Comparison of ENCODE assay signal across 35 cellular contexts in the genomic region with DNA sequence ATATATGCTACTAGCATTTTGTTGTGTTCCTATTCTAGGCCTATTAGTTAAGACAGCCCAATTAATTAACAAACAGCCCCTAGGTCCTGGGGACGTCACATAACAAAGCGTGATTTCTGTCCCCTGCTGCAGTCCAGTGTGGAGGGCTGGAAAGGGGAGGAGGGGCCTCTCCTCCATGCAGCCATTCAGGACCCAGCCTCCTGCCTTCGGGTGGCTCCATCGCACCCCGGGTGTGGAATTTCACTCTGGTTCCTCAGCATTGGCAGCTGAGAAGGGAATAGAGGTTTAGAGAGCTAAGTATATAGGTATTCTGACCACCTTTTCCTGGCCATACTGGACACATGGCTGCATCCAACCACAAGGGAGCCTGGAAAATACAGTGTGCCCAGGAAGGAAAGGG. TPM values are rescaled to one million over a fixed set of nuclear protein-coding genes. Genes with fewer than 3 reads are reported as not detected.
"Had no signal": no experiment of that assay in that cellular context is flagged by ENCODE, and none has a peak within 500 bp of the region (broad histone marks: within the 10 kb centered on the region; RNA-seq: fewer than 3 reads in every experiment).

No MANE protein-coding gene starts in this region.

- H3K4me3 ChIP-seq: ascending aorta, breast epithelium, cardiac muscle cell, coronary artery, dorsolateral prefrontal cortex, esophagus muscularis mucosa, gastrocnemius medialis had no signal

- H3K27ac Mint-ChIP-seq: activated CD4-positive, alpha-beta memory T cell treated with anti-CD3 and anti-CD28 coated beads, Interleukin-2, amount 10 ng/mL, durations not matched to agents 7 days and 5 days; activated CD4-positive, alpha-beta T cell treated with anti-CD3 and anti-CD28 coated beads, Interleukin-2, amount 10 ng/mL, durations not matched to agents 7 days and 5 days; activated naive CD4-positive, alpha-beta T cell treated with anti-CD3 and anti-CD28 coated beads, Interleukin-2, amount 10 ng/mL, durations not matched to agents 7 days and 5 days; activated naive CD4-positive, alpha-beta T cell treated with anti-CD3 and anti-CD28 coated beads, Interleukin-2, amount 50 U/mL, for 72 hours; activated naive CD8-positive, alpha-beta T cell treated with anti-CD3 and anti-CD28 coated beads, Interleukin-2, amount 10 ng/mL, durations not matched to agents 7 days and 5 days; activated T-cell treated with anti-CD3 and anti-CD28 coated beads, Interleukin-2, amount 50 U/mL, for 24 hours; activated T-cell treated with anti-CD3 and anti-CD28 coated beads, Interleukin-2, amount 50 U/mL, for 72 hours; brain; dendritic cell treated with granulocyte-macrophage colony-stimulating factor and Interleukin-4, amounts not matched to agents 40 ng/mL and 50 ng/mL, for 4 days; T-helper 17 cell; T-helper 2 cell treated with Interferon-gamma antibody and Interleukin-4, amounts not matched to agents 5 μg/mL and 100 μg/mL, for 36 hours had no signal

- H3K27ac ChIP-seq: ascending aorta, breast epithelium, cardiac muscle cell, coronary artery, dorsolateral prefrontal cortex, esophagus muscularis mucosa, foreskin keratinocyte, gastrocnemius medialis, WERI-Rb-1 had no signal

- ATAC-seq: activated naive CD4-positive, alpha-beta T cell treated with anti-CD3 and anti-CD28 coated beads, Interleukin-2, amount 50 U/mL, for 72 hours; activated T-cell treated with anti-CD3 and anti-CD28 coated beads, Interleukin-2, amount 50 U/mL, for 72 hours; foreskin keratinocyte; gastrocnemius medialis; T-helper 17 cell had no signal

- H3K27me3 ChIP-seq: ascending aorta had no signal

- H3K36me3 Mint-ChIP-seq: activated naive CD4-positive, alpha-beta T cell treated with anti-CD3 and anti-CD28 coated beads, Interleukin-2, amount 10 ng/mL, durations not matched to agents 7 days and 5 days; activated naive CD4-positive, alpha-beta T cell treated with anti-CD3 and anti-CD28 coated beads, Interleukin-2, amount 50 U/mL, for 72 hours; activated naive CD8-positive, alpha-beta T cell treated with anti-CD3 and anti-CD28 coated beads, Interleukin-2, amount 10 ng/mL, durations not matched to agents 7 days and 5 days; brain had no signal

- H3K9me3 ChIP-seq: ascending aorta, breast epithelium, esophagus muscularis mucosa, gastrocnemius medialis had no signal

- DNase-seq: activated CD4-positive, alpha-beta memory T cell treated with anti-CD3 and anti-CD28 coated beads, Interleukin-2, amount 10 ng/mL, durations not matched to agents 7 days and 5 days; activated CD4-positive, alpha-beta T cell treated with anti-CD3 and anti-CD28 coated beads for 1 hour; activated CD4-positive, alpha-beta T cell treated with anti-CD3 and anti-CD28 coated beads for 4 hours; activated CD4-positive, alpha-beta T cell treated with anti-CD3 and anti-CD28 coated beads, Interleukin-2, amount 10 ng/mL, durations not matched to agents 7 days and 5 days; activated CD4-positive, alpha-beta T cell treated with anti-CD3 and anti-CD28 coated beads, Interleukin-2, amount 50 U/mL, for 4 hours; activated CD4-positive, CD25-positive, alpha-beta regulatory T cell; activated CD8-positive, alpha-beta memory T cell treated with anti-CD3 and anti-CD28 coated beads, Interleukin-2, amount 50 U/mL, for 48 hours; activated gamma-delta T cell; activated naive CD4-positive, alpha-beta T cell; activated naive CD4-positive, alpha-beta T cell treated with anti-CD3 and anti-CD28 coated beads, Interleukin-2, amount 10 ng/mL, durations not matched to agents 7 days and 5 days; activated naive CD8-positive, alpha-beta T cell treated with anti-CD3 and anti-CD28 coated beads, Interleukin-2, amount 10 ng/mL, durations not matched to agents 7 days and 5 days; activated T-cell treated with anti-CD3 and anti-CD28 coated beads for 4 hours; activated T-cell treated with anti-CD3 and anti-CD28 coated beads, Interleukin-2, amount 50 U/mL, for 24 hours; activated T-cell treated with anti-CD3 and anti-CD28 coated beads, Interleukin-2, amount 50 U/mL, for 72 hours; central memory CD4-positive, alpha-beta T cell; cerebellar nuclear complex; dorsolateral prefrontal cortex; effector memory CD4-positive, alpha-beta T cell; erythroblast; foreskin keratinocyte; gastrocnemius medialis; T-helper 1 cell; T-helper 17 cell; T1000; WERI-Rb-1 had no signal

- H3K4me1 Mint-ChIP-seq: activated CD4-positive, alpha-beta memory T cell treated with anti-CD3 and anti-CD28 coated beads, Interleukin-2, amount 10 ng/mL, durations not matched to agents 7 days and 5 days; activated CD4-positive, alpha-beta T cell treated with anti-CD3 and anti-CD28 coated beads, Interleukin-2, amount 10 ng/mL, durations not matched to agents 7 days and 5 days; activated naive CD4-positive, alpha-beta T cell treated with anti-CD3 and anti-CD28 coated beads, Interleukin-2, amount 10 ng/mL, durations not matched to agents 7 days and 5 days; T-helper 17 cell had no signal

- H3K9me3 Mint-ChIP-seq: activated CD4-positive, alpha-beta memory T cell treated with anti-CD3 and anti-CD28 coated beads, Interleukin-2, amount 10 ng/mL, durations not matched to agents 7 days and 5 days; activated CD4-positive, alpha-beta T cell treated with anti-CD3 and anti-CD28 coated beads, Interleukin-2, amount 10 ng/mL, durations not matched to agents 7 days and 5 days; activated naive CD4-positive, alpha-beta T cell treated with anti-CD3 and anti-CD28 coated beads, Interleukin-2, amount 10 ng/mL, durations not matched to agents 7 days and 5 days; activated naive CD4-positive, alpha-beta T cell treated with anti-CD3 and anti-CD28 coated beads, Interleukin-2, amount 50 U/mL, for 72 hours; activated naive CD8-positive, alpha-beta T cell treated with anti-CD3 and anti-CD28 coated beads, Interleukin-2, amount 10 ng/mL, durations not matched to agents 7 days and 5 days; activated T-cell treated with anti-CD3 and anti-CD28 coated beads, Interleukin-2, amount 50 U/mL, for 24 hours; activated T-cell treated with anti-CD3 and anti-CD28 coated beads, Interleukin-2, amount 50 U/mL, for 72 hours; brain; dendritic cell treated with granulocyte-macrophage colony-stimulating factor and Interleukin-4, amounts not matched to agents 40 ng/mL and 50 ng/mL, for 4 days; T-helper 2 cell treated with Interferon-gamma antibody and Interleukin-4, amounts not matched to agents 5 μg/mL and 100 μg/mL, for 36 hours had no signal

- H3K4me1 ChIP-seq: ascending aorta, breast epithelium, foreskin keratinocyte, gastrocnemius medialis had no signal

- H3K36me3 ChIP-seq: ascending aorta, breast epithelium, cardiac muscle cell, esophagus muscularis mucosa, gastrocnemius medialis, WERI-Rb-1 had no signal

- H3K4me3 Mint-ChIP-seq: activated CD4-positive, alpha-beta memory T cell treated with anti-CD3 and anti-CD28 coated beads, Interleukin-2, amount 10 ng/mL, durations not matched to agents 7 days and 5 days; activated CD4-positive, alpha-beta T cell treated with anti-CD3 and anti-CD28 coated beads, Interleukin-2, amount 10 ng/mL, durations not matched to agents 7 days and 5 days; activated naive CD4-positive, alpha-beta T cell treated with anti-CD3 and anti-CD28 coated beads, Interleukin-2, amount 10 ng/mL, durations not matched to agents 7 days and 5 days; activated naive CD8-positive, alpha-beta T cell treated with anti-CD3 and anti-CD28 coated beads, Interleukin-2, amount 10 ng/mL, durations not matched to agents 7 days and 5 days; activated T-cell treated with anti-CD3 and anti-CD28 coated beads, Interleukin-2, amount 50 U/mL, for 24 hours; activated T-cell treated with anti-CD3 and anti-CD28 coated beads, Interleukin-2, amount 50 U/mL, for 72 hours; brain; dendritic cell treated with granulocyte-macrophage colony-stimulating factor and Interleukin-4, amounts not matched to agents 40 ng/mL and 50 ng/mL, for 4 days; T-helper 17 cell; T-helper 2 cell treated with Interferon-gamma antibody and Interleukin-4, amounts not matched to agents 5 μg/mL and 100 μg/mL, for 36 hours had no signal

RNA-seq across cellular contexts. Expression of a gene that starts 42.4 kb away (rescaled TPM):
- total RNA-seq: activated CD4-positive, alpha-beta memory T cell treated with anti-CD3 and anti-CD28 coated beads, Interleukin-2, amount 10 ng/mL, durations not matched to agents 7 days and 5 days; activated CD4-positive, alpha-beta T cell treated with anti-CD3 and anti-CD28 coated beads, Interleukin-2, amount 10 ng/mL, durations not matched to agents 7 days and 5 days; activated naive CD4-positive, alpha-beta T cell treated with anti-CD3 and anti-CD28 coated beads, Interleukin-2, amount 50 U/mL, for 72 hours; activated naive CD8-positive, alpha-beta T cell treated with anti-CD3 and anti-CD28 coated beads, Interleukin-2, amount 10 ng/mL, durations not matched to agents 7 days and 5 days; activated T-cell treated with anti-CD3 and anti-CD28 coated beads, Interleukin-2, amount 50 U/mL, for 72 hours; ascending aorta; breast epithelium; cardiac muscle cell; dorsolateral prefrontal cortex; foreskin keratinocyte; gastrocnemius medialis; glomerular endothelial cell; T-helper 17 cell had no signal

RNA-seq across cellular contexts. Expression of a gene that starts 49.0 kb away (rescaled TPM):
- total RNA-seq: activated CD4-positive, alpha-beta memory T cell treated with anti-CD3 and anti-CD28 coated beads, Interleukin-2, amount 10 ng/mL, durations not matched to agents 7 days and 5 days; activated CD4-positive, alpha-beta T cell treated with anti-CD3 and anti-CD28 coated beads, Interleukin-2, amount 10 ng/mL, durations not matched to agents 7 days and 5 days; activated naive CD4-positive, alpha-beta T cell treated with anti-CD3 and anti-CD28 coated beads, Interleukin-2, amount 50 U/mL, for 72 hours; activated T-cell treated with anti-CD3 and anti-CD28 coated beads, Interleukin-2, amount 50 U/mL, for 72 hours; ascending aorta; breast epithelium; cardiac muscle cell; esophagus muscularis mucosa; foreskin keratinocyte; gastrocnemius medialis; glomerular endothelial cell; T-helper 17 cell had no signal
